In the genomic region with DNA sequence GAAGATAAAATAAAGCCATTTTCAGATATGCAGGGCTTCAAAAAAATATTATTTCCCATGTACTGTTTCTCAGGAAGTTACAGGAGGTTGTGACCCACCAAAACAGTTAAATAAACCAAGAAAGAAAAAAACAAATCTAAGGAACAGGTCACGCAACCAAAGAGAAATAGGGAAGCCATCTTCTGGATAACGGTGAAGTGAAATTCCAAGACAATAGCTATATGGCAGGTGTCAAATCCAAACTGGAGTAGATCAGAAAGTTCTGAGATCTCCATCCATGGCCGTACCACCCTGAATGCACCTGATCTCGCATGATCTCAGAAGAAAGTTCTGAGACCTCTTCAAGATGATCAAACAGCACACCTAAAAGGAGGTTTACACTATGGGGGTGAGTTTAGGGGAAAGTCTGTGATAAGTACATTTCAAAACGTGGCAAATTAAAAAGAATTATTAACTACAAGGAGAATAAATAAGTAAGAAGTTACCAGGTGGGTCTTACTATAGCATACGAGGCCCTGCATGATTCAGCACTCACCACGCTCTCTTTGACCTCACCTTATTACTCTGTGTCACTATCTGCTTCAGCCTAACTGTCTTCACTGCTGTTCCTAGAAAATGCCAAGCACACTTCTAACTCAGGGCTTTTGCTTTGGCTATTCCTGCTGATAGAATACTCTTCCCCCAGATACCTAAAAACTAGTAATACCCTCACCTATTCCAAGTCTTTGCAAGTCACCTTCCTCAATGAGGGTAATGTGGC, we compare ENCODE assay signal across 31 cellular contexts.
"Had no signal": no experiment of that assay in that cellular context is flagged by ENCODE, and none has a peak within 500 bp of the region (broad histone marks: within the 10 kb centered on the region; RNA-seq: fewer than 3 reads in every experiment).

No MANE protein-coding gene starts in this region.

- H3K4me1 Mint-ChIP-seq: naive B cell; nephron progenitor cell; neural crest cell; stimulated activated memory B cell treated with anti-CD40 and anti-IgM and Interleukin-4, amounts not matched to agents 10 μg/mL and 1 μg/mL and 100 μg/mL, for 72 hours had no signal

- H3K27ac Mint-ChIP-seq: naive thymus-derived CD8-positive, alpha-beta T cell; natural killer cell treated with Interleukin-12 subunit alpha and Interleukin-12 subunit beta and Interleukin-15 and Interleukin-18, amount 100 ng/mL, for 72 hours; nephron progenitor cell; progenitor cell of endocrine pancreas; stimulated activated memory B cell treated with anti-CD40 and anti-IgM and Interleukin-4, amounts not matched to agents 10 μg/mL and 1 μg/mL and 100 μg/mL, for 72 hours; stimulated activated naive CD8-positive, alpha-beta T cell treated with anti-CD3 and anti-CD28 coated beads, Interleukin-15, Interleukin-2, amounts not matched to agents 100 ng/mL and 50 ng/mL, for 24 hours; type B pancreatic cell had no signal

- H3K4me1 ChIP-seq: parathyroid adenoma, psoas muscle, sigmoid colon, suprapubic skin, testis, tibial artery, transverse colon, vagina had no signal

- H2AFZ ChIP-seq: parathyroid adenoma had no signal

- H3K27me3 Mint-ChIP-seq: naive B cell; naive thymus-derived CD8-positive, alpha-beta T cell; natural killer cell treated with Interleukin-12 subunit alpha and Interleukin-12 subunit beta and Interleukin-15 and Interleukin-18, amount 100 ng/mL, for 72 hours; progenitor cell of endocrine pancreas; stimulated activated memory B cell treated with anti-CD40 and anti-IgM and Interleukin-4, amounts not matched to agents 10 μg/mL and 1 μg/mL and 100 μg/mL, for 72 hours; stimulated activated naive CD8-positive, alpha-beta T cell treated with anti-CD3 and anti-CD28 coated beads, Interleukin-15, Interleukin-2, amounts not matched to agents 100 ng/mL and 50 ng/mL, for 24 hours; type B pancreatic cell had no signal

- H3K27ac ChIP-seq: neutrophil, ovary, parathyroid adenoma, psoas muscle, right lobe of liver, sigmoid colon, suprapubic skin, testis, tibial artery, transverse colon, vagina had no signal

- H3K27me3 ChIP-seq: neutrophil, ovary, right lobe of liver, sigmoid colon, suprapubic skin, testis, tibial artery, transverse colon, vagina had no signal

- H3K9ac ChIP-seq: parathyroid adenoma had no signal

- H3K4me3 Mint-ChIP-seq: naive B cell; naive thymus-derived CD8-positive, alpha-beta T cell; natural killer cell treated with Interleukin-12 subunit alpha and Interleukin-12 subunit beta and Interleukin-15 and Interleukin-18, amount 100 ng/mL, for 72 hours; nephron progenitor cell; neural crest cell; stimulated activated memory B cell treated with anti-CD40 and anti-IgM and Interleukin-4, amounts not matched to agents 10 μg/mL and 1 μg/mL and 100 μg/mL, for 72 hours; stimulated activated naive CD8-positive, alpha-beta T cell treated with anti-CD3 and anti-CD28 coated beads, Interleukin-15, Interleukin-2, amounts not matched to agents 100 ng/mL and 50 ng/mL, for 24 hours; type B pancreatic cell had no signal

- H3K36me3 ChIP-seq: ovary had no signal

- H3K9me3 ChIP-seq: neutrophil, ovary, psoas muscle, right lobe of liver, sigmoid colon, suprapubic skin, testis, tibial artery, transverse colon, vagina had no signal

- FAIRE-seq: small intestine, urothelium cell line had no signal

- H3K4me3 ChIP-seq: ovary, psoas muscle, right lobe of liver, sigmoid colon, suprapubic skin, testis, tibial artery, transverse colon, vagina had no signal

- DNase-seq: naive B cell; naive thymus-derived CD8-positive, alpha-beta T cell; nephron progenitor cell; nucleus accumbens; ovary; posterior cingulate gyrus; psoas muscle; right cardiac atrium; right lobe of liver; sigmoid colon; small intestine; stimulated activated CD4-positive, alpha-beta T cell treated with anti-CD3 and anti-CD28 coated beads, Interleukin-15, amount 100 ng/mL, for 24 hours; stimulated activated CD4-positive, alpha-beta T cell treated with anti-CD3 and anti-CD28 coated beads, Interleukin-2, amount 100 ng/mL, for 24 hours; stimulated activated CD4-positive, alpha-beta T cell treated with anti-CD3 and anti-CD28 coated beads, Interleukin-2, amount 100 ng/mL, for 48 hours; stimulated activated CD4-positive, alpha-beta T cell treated with anti-CD3 and anti-CD28 coated beads, Interleukin-4, amount 100 ng/mL, for 24 hours; stimulated activated naive CD4-positive, alpha-beta T cell; substantia nigra; testis; tibial artery; transverse colon had no signal

- ATAC-seq: naive thymus-derived CD8-positive, alpha-beta T cell; natural killer cell treated with Interleukin-12 subunit alpha and Interleukin-12 subunit beta and Interleukin-15 and Interleukin-18, amount 100 ng/mL, for 72 hours; psoas muscle; right cardiac atrium; right lobe of liver; stimulated activated memory B cell treated with anti-CD40 and anti-IgM and Interleukin-4, amounts not matched to agents 10 μg/mL and 1 μg/mL and 100 μg/mL, for 72 hours had no signal

- H3K9me3 Mint-ChIP-seq: naive B cell; naive thymus-derived CD8-positive, alpha-beta T cell; natural killer cell treated with Interleukin-12 subunit alpha and Interleukin-12 subunit beta and Interleukin-15 and Interleukin-18, amount 100 ng/mL, for 72 hours; nephron progenitor cell; stimulated activated memory B cell treated with anti-CD40 and anti-IgM and Interleukin-4, amounts not matched to agents 10 μg/mL and 1 μg/mL and 100 μg/mL, for 72 hours; stimulated activated naive CD8-positive, alpha-beta T cell treated with anti-CD3 and anti-CD28 coated beads, Interleukin-15, Interleukin-2, amounts not matched to agents 100 ng/mL and 50 ng/mL, for 24 hours; type B pancreatic cell had no signal
